In the genomic region with DNA sequence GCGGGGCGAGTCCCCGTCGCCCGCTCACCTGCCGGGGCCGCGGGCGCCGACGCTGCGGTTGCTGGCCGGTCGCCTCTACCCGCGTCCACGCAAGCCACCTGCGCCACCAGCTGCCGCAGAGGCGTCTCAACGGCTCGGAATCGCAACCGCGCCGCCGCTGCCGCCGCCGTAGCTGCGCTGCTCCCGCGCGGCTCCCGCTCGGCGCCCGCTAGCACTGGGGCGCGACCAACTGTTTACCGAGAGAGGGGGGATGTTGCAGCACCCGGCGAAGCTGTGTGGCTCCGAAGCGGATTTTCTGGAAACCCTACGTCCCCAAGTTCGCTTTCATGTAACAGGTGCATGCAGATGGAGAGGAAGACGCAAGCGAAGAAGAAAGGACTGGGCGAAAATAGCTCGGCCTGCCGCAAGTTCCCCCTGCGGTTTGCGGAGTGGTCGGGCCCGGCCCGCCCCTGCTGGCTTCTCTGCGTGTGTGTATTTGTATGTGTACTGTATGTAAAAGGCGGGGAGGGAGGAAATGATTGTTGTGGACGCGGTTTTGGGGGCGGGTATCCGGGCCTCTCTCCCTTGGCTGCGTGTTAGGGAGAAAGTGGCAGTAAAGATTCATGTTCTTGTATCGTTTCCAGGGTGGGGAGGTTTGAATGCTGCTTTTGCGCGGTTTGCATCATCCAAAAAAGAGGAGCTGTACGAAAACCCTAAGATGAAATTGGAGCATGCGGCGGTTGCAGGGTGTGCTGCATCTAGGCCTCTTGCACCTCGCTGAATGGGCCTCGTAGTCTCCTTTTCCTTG, we compare ENCODE assay signal across 8 cellular contexts. TPM values are rescaled to one million over a fixed set of nuclear protein-coding genes. Genes with fewer than 3 reads are reported as not detected.
A peak's percentile ranks its signal among the peaks of the same experiment; 100 is the strongest.
DNase-seq lines count a peak whose midpoint lies in the region; ATAC-seq, FAIRE-seq and TF ChIP-seq lines count a peak whose summit lies in the region.

A gene (minus strand): TSS at position 182 of the 787 bp plus-strand sequence. CDS start 782 bp downstream, outside the sequence.

- TF ChIP-seq CTCF in pancreas (IDR thresholded peaks at IDR 0.05) (no peak), thyroid gland (IDR thresholded peaks at IDR 0.05) (peak in 2 of 6 experiments; percentile 35 to 45)

- H3K27ac ChIP-seq in pancreas: peak within 1 kb of the TSS; percentile 77 to 95 (median 88)
- H3K27ac ChIP-seq in thyroid gland: peak within 1 kb of the TSS; percentile 82 to 96 (median 88)

- H3K4me3 ChIP-seq in pancreas: peak within 1 kb of the TSS; percentile 91 to 98 (median 94)
- H3K4me3 ChIP-seq in thyroid gland (replicated peaks in 1 of 3): peak within 1 kb of the TSS; percentile 69 to 86 (median 86)

- ATAC-seq in HG02642 (IDR thresholded peaks at IDR 0.05; ENCODE audit: poor library complexity, unreplicated experiment) (peak; percentile 82), Right ventricle myocardium inferior (peak; percentile 94), pancreas (peak; percentile 93 to 96 (median 94))

- H3K9me3 ChIP-seq in pancreas (no peaks in the 10 kb centered on the region), thyroid gland (no peaks in the 10 kb centered on the region)

- whole genome bisulfite sequencing in pancreas, 2 donors: 0% methylated on average over 55 to 72 of the region's 72 CpGs
- 0 to 1% methylated on average over 38 to 45 of the region's 72 CpGs for WGBS in thyroid gland, 2 donors

- H3K27me3 ChIP-seq in pancreas: no peaks in the 10 kb centered on the region
- H3K27me3 ChIP-seq in thyroid gland: no peaks in the 10 kb centered on the region

- H3K9me3 Mint-ChIP-seq in activated naive CD8-positive, alpha-beta T cell treated with anti-CD3 and anti-CD28 coated beads for 36 hours: no peaks in the 10 kb centered on the region

- TF ChIP-seq POLR2A in GM10847 (IDR thresholded peaks at IDR 0.05; ENCODE audit: extremely low read depth, insufficient read length) (peak; percentile 95), thyroid gland (IDR thresholded peaks at IDR 0.05) (peak in 1 of 2 donors; percentile 79)

- H3K36me3 Mint-ChIP-seq in activated naive CD8-positive, alpha-beta T cell treated with anti-CD3 and anti-CD28 coated beads for 36 hours: peaks cover 33% of the 10 kb centered on the region

- intact Hi-C loops in Right ventricle myocardium inferior (cut with DNase I): loop anchor here (5.0 kb wide), 1 partner anchor 89 kb away; a partner anchor contains a TSS
- intact Hi-C loops in pancreas (cut with DNase I): no loop called here
- intact Hi-C loops in thyroid gland (cut with DNase I): no loop called here

- peak; percentile 99 for DNase-seq in NCI-H1105 (lab: John Stamatoyannopoulos, UW)
- peak; percentile 82 for DNase-seq in SKM-1 treated with dmso at 0.1 percent for 144 hours (lab: John Stamatoyannopoulos, UW; ENCODE audit: unreplicated experiment)
- peak; percentile 86 for DNase-seq in activated naive CD8-positive, alpha-beta T cell treated with anti-CD3 and anti-CD28 coated beads for 36 hours
- peak; percentile 91 for DNase-seq in Right ventricle myocardium inferior (ENCODE audit: missing footprints)
- DNase-seq in pancreas: peak; percentile 66 to 87 (median 74)
- peak; percentile 58 to 71 for DNase-seq in thyroid gland

- H3K36me3 ChIP-seq in pancreas (no peaks in the 10 kb centered on the region), thyroid gland (peaks cover 0 to 3% of the 10 kb centered on the region in 2 donors)

- peaks cover 42% of the 10 kb centered on the region for H3K4me1 Mint-ChIP-seq in activated naive CD8-positive, alpha-beta T cell treated with anti-CD3 and anti-CD28 coated beads for 36 hours

- H3K4me3 Mint-ChIP-seq in activated naive CD8-positive, alpha-beta T cell treated with anti-CD3 and anti-CD28 coated beads for 36 hours: peak within 1 kb of the TSS; percentile 92

- no peak for FAIRE-seq in pancreas (lab: Jason Lieb, UNC)

- H3K27me3 Mint-ChIP-seq in activated naive CD8-positive, alpha-beta T cell treated with anti-CD3 and anti-CD28 coated beads for 36 hours: peaks cover 4% of the 10 kb centered on the region

- H3K4me1 ChIP-seq in pancreas (peaks cover 0 to 5% (median 0%) of the 10 kb centered on the region in 3 donors), thyroid gland (peaks cover 4 to 10% of the 10 kb centered on the region in 2 donors)

- peak within 1 kb of the TSS; percentile 100 for H3K27ac Mint-ChIP-seq in activated naive CD8-positive, alpha-beta T cell treated with anti-CD3 and anti-CD28 coated beads for 36 hours

RNA-seq across cellular contexts. Expression of the gene that starts here (rescaled TPM):
- total RNA-seq in activated naive CD8-positive, alpha-beta T cell treated with anti-CD3 and anti-CD28 coated beads for 36 hours: 100 to 1,000 TPM; 109 to 121 TPM
- total RNA-seq in Right ventricle myocardium inferior (21.1 TPM), pancreas (10 to 100 TPM in 4 of 6 donors, 1 to 10 TPM in 2; 9.0 to 15.5 (median 11.2) TPM), thyroid gland (100 to 1,000 TPM in 1 of 4 donors, 10 to 100 TPM in 3; 52.9 to 103 (median 62.7) TPM)
- 10 to 100 TPM in 1 of 2 donors, 1 to 10 TPM in 1; 10.0 to 18.9 TPM for polyA plus RNA-seq in pancreas

Comparison
In these comparisons a context has a peak if more than half of its experiments do, and no peak if none do; other contexts are left out.
1. Peak in every context shown above with its lines: DNase-seq, ATAC-seq, H3K4me3 ChIP-seq and H3K27ac ChIP-seq.